Comparison of ENCODE assay signal across 18 cellular contexts in genomic region chr10:25393621-25394020, GRCh38.
"Had no signal": no experiment of that assay in that cellular context is flagged by ENCODE, and none has a peak within 500 bp of the region (broad histone marks: within the 10 kb centered on the region; RNA-seq: fewer than 3 reads in every experiment).

No MANE protein-coding gene starts in this region.

- H3K4me3 ChIP-seq: coronary artery, heart left ventricle, psoas muscle, sigmoid colon, skin epidermis, testis, tibial nerve had no signal

- ATAC-seq: heart left ventricle; psoas muscle; stimulated activated naive B cell treated with anti-CD40 and anti-IgM and Interleukin-4, amounts not matched to agents 10 μg/mL and 1 μg/mL and 100 μg/mL, for 72 hours; stimulated activated naive CD8-positive, alpha-beta T cell treated with anti-CD3 and anti-CD28 coated beads, Interleukin-15, amount 100 ng/mL, for 72 hours had no signal

- H3K36me3 ChIP-seq: heart left ventricle, sigmoid colon, tibial nerve had no signal

- DNase-seq: effector CD8-positive, alpha-beta T cell; heart left ventricle; hippocampal formation; kidney glomerular epithelial cell; mesendoderm; naive B cell; psoas muscle; retina; sigmoid colon; stimulated activated CD4-positive, alpha-beta T cell treated with anti-CD3 and anti-CD28 coated beads, Interleukin-2, amount 100 ng/mL, for 24 hours; stimulated activated CD4-positive, alpha-beta T cell treated with anti-CD3 and anti-CD28 coated beads, Interleukin-4, amount 100 ng/mL, for 4 hours; stimulated activated naive B cell treated with anti-CD40 and anti-IgM and Interleukin-4, amounts not matched to agents 10 μg/mL and 1 μg/mL and 100 μg/mL, for 72 hours; stimulated activated naive CD8-positive, alpha-beta T cell treated with anti-CD3 and anti-CD28 coated beads, Interleukin-15, amount 100 ng/mL, for 72 hours; testis had no signal

- H3K27me3 ChIP-seq: heart left ventricle, sigmoid colon, testis, tibial nerve had no signal

- H3K4me1 ChIP-seq: heart left ventricle, parathyroid adenoma, psoas muscle, sigmoid colon, testis, tibial nerve had no signal

- H3K9ac ChIP-seq: parathyroid adenoma had no signal

- H3K27ac ChIP-seq: coronary artery, heart left ventricle, parathyroid adenoma, psoas muscle, sigmoid colon, skin epidermis, testis, tibial nerve had no signal

- H3K9me3 ChIP-seq: psoas muscle, testis had no signal
